ENCODE assay signal across 13 cellular contexts in the genomic region with DNA sequence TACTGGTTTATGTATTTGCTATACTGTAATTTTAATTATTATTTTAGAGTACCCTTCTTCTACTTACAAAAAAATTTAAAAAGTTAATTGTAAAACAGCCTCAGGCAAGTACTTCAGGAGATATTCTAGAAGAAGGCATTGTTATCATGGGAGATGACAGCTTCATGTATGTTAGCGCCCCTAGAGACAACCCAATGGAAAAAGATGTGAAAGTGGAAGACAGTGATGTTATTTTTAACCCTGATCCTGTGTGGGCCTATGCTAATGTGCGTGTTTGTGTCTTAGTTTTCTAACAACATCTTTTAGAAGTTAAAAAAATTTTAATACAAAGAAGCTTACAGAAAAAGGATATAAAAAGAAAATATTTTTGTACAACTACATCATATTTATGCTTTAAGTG.
A peak's percentile ranks its signal among the peaks of the same experiment; 100 is the strongest.
DNase-seq lines count a peak whose midpoint lies in the region; ATAC-seq and TF ChIP-seq lines count a peak whose summit lies in the region.
"Had no signal": no experiment of that assay in that cellular context is flagged by ENCODE, and none has a peak within 500 bp of the region (broad histone marks: within the 10 kb centered on the region; RNA-seq: fewer than 3 reads in every experiment).

No MANE protein-coding gene starts in this region.

- H3K4me2 ChIP-seq in MM.1S (ENCODE audit: low read depth, low read length) = no peak overlapping the region
- H3K4me2 ChIP-seq: BLaER1 had no signal

- no peaks in the 10 kb centered on the region for H3K36me3 Mint-ChIP-seq in natural killer cell
- H3K36me3 Mint-ChIP-seq: brain had no signal

- ATAC-seq in GM18868 (IDR thresholded peaks at IDR 0.05; ENCODE audit: unreplicated experiment) (peak; percentile 84), HG02973 (IDR thresholded peaks at IDR 0.05; ENCODE audit: unreplicated experiment) (peak; percentile 55), Panc1 (no peak), natural killer cell (no peak)

- H3K4me1 ChIP-seq in Panc1 (ENCODE audit: control insufficient read depth, insufficient read depth, low read length) (no peaks in the 10 kb centered on the region), MM.1S (ENCODE audit: low read length) (no peaks in the 10 kb centered on the region)
- H3K4me1 ChIP-seq: Peyer's patch had no signal

- H3K9ac ChIP-seq in MM.1S (ENCODE audit: low read length) = no peak overlapping the region
- H3K9ac ChIP-seq: BLaER1 had no signal

- no peaks in the 10 kb centered on the region for H3K9me2 ChIP-seq in MM.1S (replicated peaks; ENCODE audit: insufficient read depth, low read length)

- H3K79me2 ChIP-seq in MM.1S (ENCODE audit: low read length) = no peaks in the 10 kb centered on the region

- POLR2A ChIA-PET in Panc1 (lab: Charles Lee) = no interaction called here

- in situ Hi-C loops in Panc1 (cut with HindIII; ENCODE audit: low pct_unique_long_range_greater_than_20kb, low sequenced_read_pairs) = no loop called here

- no TSS peak for BruUV-seq in Panc1 (replicated peaks; lab: Mats Ljungman, UMichigan)

- H3K9me3 ChIP-seq in Panc1 (ENCODE audit: control insufficient read depth, insufficient read depth, low read depth, low read length) (no peaks in the 10 kb centered on the region), MM.1S (replicated peaks; ENCODE audit: insufficient read depth, low read length) (no peaks in the 10 kb centered on the region)
- H3K9me3 ChIP-seq: BLaER1, Peyer's patch, thoracic aorta had no signal

- DNase-seq in GM06990 (ENCODE audit: extremely low read depth, insufficient read length) = no peak
- DNase-seq in Panc1 (ENCODE audit: low read depth, low spot score) = no peak
- DNase-seq in MM.1S = no peak
- DNase-seq in effector CD4-positive, alpha-beta T cell = no peak
- DNase-seq in GF-D8 (lab: John Stamatoyannopoulos, UW) = no peak
- DNase-seq in natural killer cell = no peak
- DNase-seq: NCI-H187, Peyer's patch had no signal

- CTCF ChIA-PET in Panc1 (lab: Charles Lee) = no interaction called here

- H2AFZ ChIP-seq in MM.1S (ENCODE audit: low read length) = no peak overlapping the region

- no peak overlapping the region for H3K27ac ChIP-seq in Panc1 (ENCODE audit: low read length)
- H3K27ac ChIP-seq in MM.1S (ENCODE audit: low read length) = no peak overlapping the region
- H3K27ac ChIP-seq: BLaER1, Peyer's patch, thoracic aorta had no signal

- no peak overlapping the region for H3K4me3 Mint-ChIP-seq in natural killer cell
- H3K4me3 Mint-ChIP-seq: brain had no signal

- H3K27me3 Mint-ChIP-seq in natural killer cell (ENCODE audit: low read depth in 2 of 2) = peaks cover 0 to 3% of the 10 kb centered on the region in 2 donors

- H3K4me3 ChIP-seq in GM06990 (replicated peaks; ENCODE audit: low read depth, low read length) (no peak overlapping the region), Panc1 (ENCODE audit: low read depth in 2 of 2, low read length in 2 of 2) (no peak overlapping the region), MM.1S (ENCODE audit: low read length) (no peak overlapping the region)
- H3K4me3 ChIP-seq: BLaER1, Peyer's patch, thoracic aorta had no signal

- H4K20me1 ChIP-seq in MM.1S (ENCODE audit: insufficient read depth, low read length) = no peaks in the 10 kb centered on the region
- H4K20me1 ChIP-seq: BLaER1 had no signal

- no peaks in the 10 kb centered on the region for H3K27me3 ChIP-seq in GM06990 (replicated peaks; ENCODE audit: control insufficient read depth, insufficient read depth, low read length)
- H3K27me3 ChIP-seq in Panc1 (ENCODE audit: control insufficient read depth, insufficient read depth, low read length) = no peaks in the 10 kb centered on the region
- H3K27me3 ChIP-seq in MM.1S (replicated peaks; ENCODE audit: insufficient read depth, low read length) = no peaks in the 10 kb centered on the region
- H3K27me3 ChIP-seq: BLaER1, Peyer's patch had no signal

- H3K36me3 ChIP-seq in GM06990 (ENCODE audit: control insufficient read depth, insufficient read depth, low read length) (no peaks in the 10 kb centered on the region), Panc1 (ENCODE audit: control insufficient read depth, insufficient read depth, low read length) (no peaks in the 10 kb centered on the region), MM.1S (replicated peaks; ENCODE audit: insufficient read depth, low read length) (no peaks in the 10 kb centered on the region)
- H3K36me3 ChIP-seq: BLaER1, Peyer's patch, thoracic aorta had no signal

- H3K9me3 Mint-ChIP-seq in natural killer cell = peaks cover 0 to 2% of the 10 kb centered on the region in 2 donors

- TF ChIP-seq CTCF in GM06990 (IDR thresholded peaks at IDR 0.05; ENCODE audit: insufficient read depth, low read length, poor library complexity, severe bottlenecking) (peak; percentile 29), Panc1 (IDR thresholded peaks at IDR 0.05) (peak; percentile 16; the same call in 1 of the 2 replicates), MM.1S (IDR thresholded peaks at IDR 0.05; ENCODE audit: low read length) (no peak), natural killer cell (IDR thresholded peaks at IDR 0.05) (no peak)

- intact Hi-C loops in Panc1 (cut with micrococcal nuclease; ENCODE audit: unreplicated experiment) = no loop called here
- intact Hi-C loops in natural killer cell (cut with micrococcal nuclease) = no loop called here

- no peaks in the 10 kb centered on the region for H3K4me1 Mint-ChIP-seq in natural killer cell

- no peaks in the 10 kb centered on the region for H3F3A ChIP-seq in MM.1S (ENCODE audit: insufficient read depth, low read length)

- H3K27ac Mint-ChIP-seq in natural killer cell = no peak overlapping the region
- H3K27ac Mint-ChIP-seq: brain had no signal

Comparison
In these comparisons a context has a peak if more than half of its experiments do, and no peak if none do; other contexts are left out.
1. CTCF ChIP-seq: peak in GM06990 (single experiment) and Panc1 (single experiment); none in MM.1S (single experiment) and natural killer cell (single experiment).
2. ATAC-seq: peak in GM18868 (single experiment) and HG02973 (single experiment); none in Panc1 (single experiment) and natural killer cell (0 of 3).